ENCODE assay signal across 11 cellular contexts in the genomic region with DNA sequence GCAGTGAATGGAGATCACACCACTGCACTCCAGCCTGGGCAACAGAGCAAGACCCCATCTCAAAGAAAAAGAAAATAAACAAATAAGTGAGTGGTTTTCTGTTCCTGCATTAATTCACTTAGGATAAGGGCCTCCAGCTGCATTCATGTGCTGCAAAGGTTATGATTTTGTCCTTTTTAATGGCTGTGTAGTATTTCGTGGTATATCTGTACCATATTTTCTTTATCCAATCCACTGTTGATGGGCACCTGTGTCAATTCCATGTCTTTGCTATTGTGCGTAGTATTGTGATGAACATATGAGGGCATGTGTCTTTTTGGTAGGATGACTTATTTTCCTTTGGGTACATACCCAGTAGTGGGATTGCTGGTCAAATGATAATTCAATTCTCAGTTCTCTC. TPM values are rescaled to one million over a fixed set of nuclear protein-coding genes. Genes with fewer than 3 reads are reported as not detected.
"Had no signal": no experiment of that assay in that cellular context is flagged by ENCODE, and none has a peak within 500 bp of the region (broad histone marks: within the 10 kb centered on the region; RNA-seq: fewer than 3 reads in every experiment).

No MANE protein-coding gene starts in this region.

- H3K36me3 ChIP-seq: HAP-1 had no signal

- H3K9ac ChIP-seq: GM23248 had no signal

- H3K9me3 ChIP-seq: HAP-1 had no signal

- H2AFZ ChIP-seq: GM23248, GM23338 had no signal

- FAIRE-seq: H1, H54 had no signal

- DNase-seq: GM23248, GOT3, H7, H9, HCEC 1CT, HFFc6 had no signal

- H3K4me2 ChIP-seq: GM23338 had no signal

- H3K4me3 ChIP-seq: GM23248, GM23338, HAP-1 had no signal

- H3K4me1 ChIP-seq: HAP-1 had no signal

- ATAC-seq: GM23338, HCT116 had no signal

- H3K27ac ChIP-seq: GM23248 had no signal

RNA-seq across cellular contexts. Expression of gene SLC5A11, which starts 33.9 kb away (rescaled TPM):
- total RNA-seq: GM23248, H7 had no signal
- polyA plus RNA-seq: GM23248, GM23338 had no signal
